Comparison of ENCODE assay signal across 9 cellular contexts in genomic region chr1:156859523-156860112, GRCh38. TPM values are rescaled to one million over a fixed set of nuclear protein-coding genes. Genes with fewer than 3 reads are reported as not detected.
DNase-seq lines count a peak whose midpoint lies in the region; ATAC-seq and TF ChIP-seq lines count a peak whose summit lies in the region.
"Had no signal": no experiment of that assay in that cellular context is flagged by ENCODE, and none has a peak within 500 bp of the region (broad histone marks: within the 10 kb centered on the region; RNA-seq: fewer than 3 reads in every experiment).

No MANE protein-coding gene starts in this region.

- H3K4me3 Mint-ChIP-seq in chondrocyte (ENCODE audit: unreplicated experiment): peak overlapping the region; percentile 60

- DNase-seq in NCI-H1417 (lab: John Stamatoyannopoulos, UW): peak in 2 of 3 experiments; percentile 81 to 82
- DNase-seq in NCI-H1417 treated with DMSO at 0.1 percent for 48 hours (lab: John Stamatoyannopoulos, UW): no peak
- no peak for DNase-seq in OCI-LY7 (ENCODE audit: low spot score)
- no peak for DNase-seq in chondrocyte (ENCODE audit: low spot score)
- DNase-seq in mucosa of descending colon: no peak
- DNase-seq in OCI-M2 (lab: John Stamatoyannopoulos, UW; ENCODE audit: unreplicated experiment): no peak
- no peak for DNase-seq in H4 (ENCODE audit: low spot score)
- no peak for DNase-seq in NCI-H1930 (lab: John Stamatoyannopoulos, UW)

- peak overlapping the region; percentile 65 for H3K4me2 ChIP-seq in OCI-LY7 (ENCODE audit: low read length)

- H3K36me3 ChIP-seq in OCI-LY7 (ENCODE audit: insufficient read depth, low read length) (no peaks in the 10 kb centered on the region), mucosa of descending colon (ENCODE audit: low read depth) (no peaks in the 10 kb centered on the region)

- POLR2A ChIA-PET in OCI-LY7 (lab: Charles Lee): interaction anchor here (0.6 kb wide), 1 partner anchor 134 kb away, joined by 5 read pairs; no protein-coding TSS in a partner anchor

- peak; percentile 31 for ATAC-seq in mucosa of descending colon

- H3K4me3 ChIP-seq in OCI-LY7 (ENCODE audit: low read depth, low read length, poor library complexity, severe bottlenecking) (no peak overlapping the region), mucosa of descending colon (no peak overlapping the region)

- H3K27ac ChIP-seq in OCI-LY7 (ENCODE audit: low read depth, low read length, poor library complexity, severe bottlenecking): no peak overlapping the region
- H3K27ac ChIP-seq: C4-2B had no signal

- no peaks in the 10 kb centered on the region for H3K9me3 Mint-ChIP-seq in chondrocyte (ENCODE audit: low read depth)

- CTCF ChIA-PET in OCI-LY7 (lab: Charles Lee; ENCODE audit: unreplicated experiment): interaction anchor here (0.5 to 0.6 kb wide), 2 partner anchors 28 to 199 kb away, joined by 3 to 9 read pairs; no protein-coding TSS in a partner anchor

- no peaks in the 10 kb centered on the region for H3K9me2 ChIP-seq in OCI-LY7 (ENCODE audit: insufficient read depth, low read length)

- no peaks in the 10 kb centered on the region for H4K20me1 ChIP-seq in OCI-LY7 (ENCODE audit: insufficient read depth, low read length)

- no peak for TF ChIP-seq CTCF in OCI-LY7 (conservative IDR thresholded peaks at IDR 0.05; ENCODE audit: low read length)
- no peak for TF ChIP-seq CTCF in chondrocyte (IDR thresholded peaks at IDR 0.05)
- no peak for TF ChIP-seq CTCF in mucosa of descending colon (IDR thresholded peaks at IDR 0.05)

- H3K36me3 Mint-ChIP-seq in chondrocyte (ENCODE audit: low read depth): no peaks in the 10 kb centered on the region

- H3K27ac Mint-ChIP-seq in chondrocyte (ENCODE audit: unreplicated experiment): no peak overlapping the region

- H3K4me1 Mint-ChIP-seq in chondrocyte (ENCODE audit: low read depth): peaks cover 17% of the 10 kb centered on the region

- no peak overlapping the region for H2AFZ ChIP-seq in OCI-LY7 (ENCODE audit: low read length)

- H3K27me3 Mint-ChIP-seq in chondrocyte (ENCODE audit: low read depth): peaks cover 49% of the 10 kb centered on the region

- H3K79me2 ChIP-seq in OCI-LY7 (ENCODE audit: insufficient read depth, low read depth, low read length): no peaks in the 10 kb centered on the region

- H3K9me3 ChIP-seq in OCI-LY7 (ENCODE audit: low read length): no peaks in the 10 kb centered on the region
- no peaks in the 10 kb centered on the region for H3K9me3 ChIP-seq in mucosa of descending colon

- H3K4me1 ChIP-seq in OCI-LY7 (ENCODE audit: insufficient read depth, low read length, poor library complexity, severe bottlenecking): peaks cover 4% of the 10 kb centered on the region
- H3K4me1 ChIP-seq in mucosa of descending colon (ENCODE audit: low read depth): peaks cover 17% of the 10 kb centered on the region

- BruUV-seq in OCI-LY7 (replicated peaks; lab: Mats Ljungman, UMichigan): no TSS peak

- intact Hi-C loops in OCI-LY7 (cut with micrococcal nuclease; ENCODE audit: unreplicated experiment) (loop anchor here (1.0 to 5.0 kb wide), 3 partner anchors 62 to 170 kb away; partner anchors contain the start of genes ISG20L2 and METTL25B), mucosa of descending colon (cut with DNase I, micrococcal nuclease) (loop anchor here in 1 of 2 donors (5.0 kb wide), 1 partner anchor 62 kb away; no protein-coding TSS in a partner anchor)

RNA-seq across cellular contexts. Expression of gene INSRR, which starts 0.7 kb away (rescaled TPM):
- total RNA-seq in OCI-LY7 (2014; rRNA removed; shearing (Covaris generic)): not detected in 2 replicates
- not detected in 2 replicates for total RNA-seq in OCI-LY7 (2022)
- total RNA-seq in chondrocyte: not detected in 3 replicates
- total RNA-seq in mucosa of descending colon: under 1 TPM in 2 of 3 donors, not detected in 1; 0.06 to 0.09 TPM
- total RNA-seq in H4 (2014; rRNA removed; shearing (Covaris generic)): not detected in 2 replicates

RNA-seq across cellular contexts. Expression of gene NTRK1, which starts 1.0 kb away (rescaled TPM):
- not detected in 2 replicates for total RNA-seq in OCI-LY7 (2014; rRNA removed; shearing (Covaris generic))
- total RNA-seq in OCI-LY7 (2022) (not detected in 2 replicates), chondrocyte (not detected in 3 replicates), mucosa of descending colon (1 to 10 TPM in 1 of 3 donors, under 1 TPM in 2; 0.67 to 1.3 (median 0.79) TPM)
- total RNA-seq in H4 (2014; rRNA removed; shearing (Covaris generic)): 0.10 TPM in 1 of 2 replicates, not detected in the other

RNA-seq across cellular contexts. Expression of gene PEAR1, which starts 33.9 kb away (rescaled TPM):
- not detected in 2 replicates for total RNA-seq in OCI-LY7 (2014; rRNA removed; shearing (Covaris generic))
- not detected in 2 replicates for total RNA-seq in OCI-LY7 (2022)
- 1.4 to 13.7 TPM (median 9.9 TPM) in 3 replicates for total RNA-seq in chondrocyte
- 1 to 10 TPM; 2.3 to 7.2 (median 4.6) TPM for total RNA-seq in mucosa of descending colon
- total RNA-seq in H4 (2014; rRNA removed; shearing (Covaris generic)): not detected in 2 replicates

RNA-seq across cellular contexts. Expression of gene SH2D2A, which starts 43.0 kb away (rescaled TPM):
- total RNA-seq in OCI-LY7 (2014; rRNA removed; shearing (Covaris generic)): 5.5 and 5.8 TPM in 2 replicates
- total RNA-seq in OCI-LY7 (2022): 2.1 and 2.2 TPM in 2 replicates
- total RNA-seq in chondrocyte: not detected in 3 replicates
- total RNA-seq in mucosa of descending colon: 1 to 10 TPM; 2.9 to 3.3 (median 3.1) TPM
- 2.5 TPM in 2 replicates for total RNA-seq in H4 (2014; rRNA removed; shearing (Covaris generic))

Comparison
In these comparisons a context has a peak if more than half of its experiments do, and no peak if none do; other contexts are left out.
1. DNase-seq: peak in NCI-H1417 (2 of 3); none in NCI-H1417 treated with DMSO at 0.1 percent for 48 hours (single experiment), OCI-LY7 (single experiment), chondrocyte (single experiment), mucosa of descending colon (0 of 3), OCI-M2 (single experiment), H4 (single experiment) and NCI-H1930 (0 of 2).